In the genomic region with DNA sequence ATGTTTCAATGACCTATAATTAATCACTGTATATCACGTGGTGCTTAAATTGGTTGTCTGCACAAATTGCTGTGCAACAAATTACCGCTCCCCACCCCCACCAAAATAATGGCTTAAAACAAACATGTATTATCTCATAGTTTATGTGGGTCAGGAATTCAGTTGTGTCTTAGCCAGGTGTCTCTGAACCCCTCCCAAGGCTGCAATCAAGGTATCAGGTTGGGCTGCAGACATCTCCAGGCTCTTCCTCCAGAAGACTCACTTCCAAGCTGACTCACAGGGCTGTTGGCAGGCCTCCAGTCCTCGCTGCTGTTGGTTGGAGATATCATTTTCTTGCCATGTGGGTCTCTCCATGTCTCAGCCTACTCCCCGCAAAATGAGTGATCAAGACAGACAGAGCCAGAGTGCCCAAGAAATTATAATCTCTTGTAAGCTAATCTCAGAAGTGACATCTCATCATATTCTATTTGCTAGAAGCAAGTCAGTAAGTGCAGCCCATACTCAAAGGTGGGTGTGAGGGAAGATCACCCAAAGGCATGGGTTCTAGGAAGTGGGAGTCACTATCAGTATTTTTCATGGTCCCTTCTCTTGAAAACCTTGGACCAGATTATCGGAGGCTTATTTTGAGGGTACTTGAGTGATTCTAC, we compare ENCODE assay signal across 13 cellular contexts. TPM values are rescaled to one million over a fixed set of nuclear protein-coding genes. Genes with fewer than 3 reads are reported as not detected.
DNase-seq lines count a peak whose midpoint lies in the region; ATAC-seq and TF ChIP-seq lines count a peak whose summit lies in the region.
"Had no signal": no experiment of that assay in that cellular context is flagged by ENCODE, and none has a peak within 500 bp of the region (broad histone marks: within the 10 kb centered on the region; RNA-seq: fewer than 3 reads in every experiment).

No MANE protein-coding gene starts in this region.

- peak overlapping the region in 1 of 2 donors; percentile 18 for H3K9ac ChIP-seq in colonic mucosa (ENCODE audit: low read depth in 2 of 2, low read length in 2 of 2)

- H3K36me3 ChIP-seq in left ventricle myocardium inferior: peaks cover 46% of the 10 kb centered on the region
- no peaks in the 10 kb centered on the region for H3K36me3 ChIP-seq in testis (ENCODE audit: low read depth, missing control alignments)
- H3K36me3 ChIP-seq in colonic mucosa: no peaks in the 10 kb centered on the region
- H3K36me3 ChIP-seq: thoracic aorta had no signal

- no peak overlapping the region for H3K27ac ChIP-seq in left ventricle myocardium inferior (replicated peaks)
- H3K27ac ChIP-seq in testis: no peak overlapping the region
- H3K27ac ChIP-seq in colonic mucosa: no peak overlapping the region
- H3K27ac ChIP-seq: C4-2B, thoracic aorta had no signal

- TF ChIP-seq POLR2A in testis (IDR thresholded peaks at IDR 0.05): no peak

- no peaks in the 10 kb centered on the region for H3K27me3 ChIP-seq in left ventricle myocardium inferior (ENCODE audit: low read depth)
- no peaks in the 10 kb centered on the region for H3K27me3 ChIP-seq in testis
- H3K27me3 ChIP-seq in colonic mucosa: no peaks in the 10 kb centered on the region

- H3K4me1 ChIP-seq in left ventricle myocardium inferior (peaks cover 14% of the 10 kb centered on the region), testis (peaks cover 12% of the 10 kb centered on the region), colonic mucosa (no peaks in the 10 kb centered on the region)

- DNase-seq in left cardiac atrium (peak; percentile 58), left ventricle myocardium inferior (no peak), OCI-M2 (lab: John Stamatoyannopoulos, UW; ENCODE audit: unreplicated experiment) (peak; percentile 29), testis (peak; percentile 73), colonic mucosa (no peak)
- DNase-seq: activated CD8-positive, alpha-beta T cell treated with anti-CD3 and anti-CD28 coated beads, Interleukin-2, amount 10 ng/mL, durations not matched to agents 7 days and 5 days; NCI-H774; stimulated activated CD4-positive, alpha-beta T cell treated with anti-CD3 and anti-CD28 coated beads, Interleukin-15, amount 100 ng/mL, for 24 hours had no signal

- ATAC-seq in left cardiac atrium: peak in 1 of 2 donors; percentile 88
- ATAC-seq in esophagus mucosa: peak; percentile 42
- no peak for ATAC-seq in GM18502 (IDR thresholded peaks at IDR 0.05; ENCODE audit: poor library complexity, unreplicated experiment)
- no peak for ATAC-seq in HG03175 (IDR thresholded peaks at IDR 0.05; ENCODE audit: unreplicated experiment)
- ATAC-seq: activated CD8-positive, alpha-beta T cell treated with anti-CD3 and anti-CD28 coated beads, Interleukin-2, amount 10 ng/mL, durations not matched to agents 7 days and 5 days had no signal

- TF ChIP-seq CTCF in left ventricle myocardium inferior (IDR thresholded peaks at IDR 0.05; ENCODE audit: borderline replicate concordance) (no peak), testis (IDR thresholded peaks at IDR 0.05) (no peak), colonic mucosa (IDR thresholded peaks at IDR 0.05) (no peak)

- no peak overlapping the region for H3K4me3 ChIP-seq in left ventricle myocardium inferior
- H3K4me3 ChIP-seq in testis: no peak overlapping the region
- no peak overlapping the region for H3K4me3 ChIP-seq in colonic mucosa
- H3K4me3 ChIP-seq: thoracic aorta had no signal

- WGBS in testis, 2 donors: 71 to 85% methylated on average over 5 of the region's 5 CpGs

- intact Hi-C loops in left cardiac atrium (cut with DNase I) (no loop called here), left ventricle myocardium inferior (cut with micrococcal nuclease) (no loop called here), testis (cut with DNase I; ENCODE audit: low total_unique reads) (no loop called here), colonic mucosa (cut with DNase I) (loop anchor here (5.0 kb wide), 1 partner anchor 79 kb away; no protein-coding TSS in a partner anchor)

- H3K9me3 ChIP-seq in left ventricle myocardium inferior (replicated peaks) (no peaks in the 10 kb centered on the region), testis (no peaks in the 10 kb centered on the region), colonic mucosa (no peaks in the 10 kb centered on the region)
- H3K9me3 ChIP-seq: thoracic aorta had no signal

RNA-seq across cellular contexts. Expression of a gene that starts 38.4 kb away (rescaled TPM):
- total RNA-seq in left cardiac atrium: under 1 TPM; 0.37 to 0.85 TPM
- 0.60 TPM for total RNA-seq in left ventricle myocardium inferior
- 6.0 TPM for total RNA-seq in esophagus mucosa
- total RNA-seq in testis: 1 to 10 TPM in 1 of 2 donors, under 1 TPM in 1; 0.99 to 3.7 TPM
- polyA plus RNA-seq in testis (ENCODE audit: insufficient read depth, low read depth, low replicate concordance): 7.3 TPM
- total RNA-seq in colonic mucosa: 10 to 100 TPM in 1 of 2 donors, 1 to 10 TPM in 1; 5.2 to 16.0 TPM

RNA-seq across cellular contexts. Expression of a gene that starts 49.3 kb away (rescaled TPM):
- total RNA-seq in left cardiac atrium (not detected), left ventricle myocardium inferior (not detected), esophagus mucosa (not detected), testis (1 to 10 TPM; 1.1 to 2.5 TPM), colonic mucosa (under 1 TPM in 1 of 2 donors, not detected in 1; 0.11 TPM)
- 2.4 TPM for polyA plus RNA-seq in testis (ENCODE audit: insufficient read depth, low read depth, low replicate concordance)
- total RNA-seq: activated CD8-positive, alpha-beta T cell treated with anti-CD3 and anti-CD28 coated beads, Interleukin-2, amount 10 ng/mL, durations not matched to agents 7 days and 5 days; thoracic aorta had no signal

RNA-seq across cellular contexts. Expression of a gene that starts 49.4 kb away (rescaled TPM):
- 10 to 100 TPM; 16.1 to 37.6 TPM for total RNA-seq in left cardiac atrium
- 14.7 TPM for total RNA-seq in left ventricle myocardium inferior
- 3.6 TPM for total RNA-seq in esophagus mucosa
- 10 to 100 TPM; 93.8 to 99.8 TPM for total RNA-seq in testis
- 28.9 TPM for polyA plus RNA-seq in testis (ENCODE audit: insufficient read depth, low read depth, low replicate concordance)
- 10 to 100 TPM; 29.0 to 37.2 TPM for total RNA-seq in colonic mucosa
- total RNA-seq: activated CD8-positive, alpha-beta T cell treated with anti-CD3 and anti-CD28 coated beads, Interleukin-2, amount 10 ng/mL, durations not matched to agents 7 days and 5 days had no signal

Comparison
In these comparisons a context has a peak if more than half of its experiments do, and no peak if none do; other contexts are left out.
1. DNase-seq: peak in left cardiac atrium (single experiment), OCI-M2 (single experiment) and testis (single experiment); none in left ventricle myocardium inferior (single experiment) and colonic mucosa (single experiment).